Comparison of ENCODE assay signal across 21 cellular contexts in genomic region chr1:220687809-220688208, GRCh38. TPM values are rescaled to one million over a fixed set of nuclear protein-coding genes. Genes with fewer than 3 reads are reported as not detected.
DNase-seq lines count a peak whose midpoint lies in the region; ATAC-seq, FAIRE-seq and TF ChIP-seq lines count a peak whose summit lies in the region.
"Had no signal": no experiment of that assay in that cellular context is flagged by ENCODE, and none has a peak within 500 bp of the region (broad histone marks: within the 10 kb centered on the region; RNA-seq: fewer than 3 reads in every experiment).

No MANE protein-coding gene starts in this region.

- TF ChIP-seq RAD21 in SK-N-SH (IDR thresholded peaks at IDR 0.05; ENCODE audit: low read length) (no peak), K562 (CRISPR knock-in tag; conservative IDR thresholded peaks at IDR 0.05 in 1 of 2, IDR thresholded peaks at IDR 0.05 in 1 of 2) (no peak)

- TF ChIP-seq EP300 in SK-N-SH (IDR thresholded peaks at IDR 0.05; ENCODE audit: borderline replicate concordance in 1 of 2, low read depth in 1 of 2, low read length in 1 of 2) (no peak), K562 (IDR thresholded peaks at IDR 0.05; ENCODE audit: low read length) (no peak)

- POLR2A ChIA-PET in SK-N-SH (lab: Yijun Ruan, JAX) (no interaction called here), K562 (lab: Yijun Ruan, JAX) (no interaction called here)

- intact Hi-C loops in K562 (cut with micrococcal nuclease) = no loop called here

- H4K20me1 ChIP-seq in SK-N-SH (ENCODE audit: insufficient read depth) = no peaks in the 10 kb centered on the region
- no peaks in the 10 kb centered on the region for H4K20me1 ChIP-seq in K562 (replicated peaks; ENCODE audit: control insufficient read depth, insufficient read depth, low read length)
- H4K20me1 ChIP-seq: BLaER1 had no signal

- no peak for ATAC-seq in SK-N-SH treated with all-trans-retinoic acid at 6 μM for 48 hours
- peak; percentile 84 for ATAC-seq in K562
- ATAC-seq: CD8-positive, alpha-beta T cell; GM12878 had no signal

- H3K4me2 ChIP-seq in SK-N-SH (no peak overlapping the region), K562 (ENCODE audit: insufficient read depth, low read length) (no peak overlapping the region)
- H3K4me2 ChIP-seq: BLaER1 had no signal

- DNase-seq in SK-N-SH (no peak), K562 (ENCODE audit: extremely low read depth in 1 of 4, low spot score in 3 of 4) (peak in 1 of 4 experiments; percentile 40), D721Med (ENCODE audit: insufficient read length, low spot score) (no peak), substantia nigra (lab: John Stamatoyannopoulos, UW) (no peak)
- DNase-seq: Caco-2; CD4-positive, CD25-positive, alpha-beta regulatory T cell; CD8-positive, alpha-beta T cell; DMS 273 treated with DMSO at 0.1 percent for 48 hours; DMS79; EL; GDM1; GOT3; H7; HCEC 1CT had no signal

- H3K9me3 ChIP-seq in SK-N-SH (no peaks in the 10 kb centered on the region), K562 (replicated peaks; ENCODE audit: control insufficient read depth, insufficient read depth, low read depth, low read length) (no peaks in the 10 kb centered on the region)
- H3K9me3 ChIP-seq: Caco-2 had no signal

- no peak overlapping the region for H3K9ac ChIP-seq in SK-N-SH
- H3K9ac ChIP-seq in K562 (ENCODE audit: insufficient read depth in 1 of 2, low read depth in 2 of 2, low read length in 2 of 2) = no peak overlapping the region
- H3K9ac ChIP-seq in rectal smooth muscle tissue (ENCODE audit: low read length) = peak overlapping the region; percentile 6
- H3K9ac ChIP-seq: BLaER1 had no signal

- no peak for TF ChIP-seq POLR2A in K562 (conservative IDR thresholded peaks at IDR 0.05)

- H3K4me1 ChIP-seq in SK-N-SH (ENCODE audit: control insufficient read depth in 1 of 2, insufficient read depth in 2 of 2, low read depth in 1 of 2, low read length in 1 of 2) (peaks cover 0 to 8% of the 10 kb centered on the region in 2 experiments; a peak in 1 of 4 replicates), K562 (replicated peaks in 1 of 2; ENCODE audit: control insufficient read depth in 2 of 2, insufficient read depth in 2 of 2, low read length in 2 of 2) (peaks cover 0 to 7% of the 10 kb centered on the region in 2 experiments; a peak in 1 of 5 replicates), rectal smooth muscle tissue (ENCODE audit: control insufficient read depth, insufficient read depth, low read length) (peaks cover 3% of the 10 kb centered on the region)

- H3F3A ChIP-seq in SK-N-SH (replicated peaks; ENCODE audit: insufficient read depth) = no peaks in the 10 kb centered on the region

- H3K9me1 ChIP-seq in K562 (ENCODE audit: control insufficient read depth, insufficient read depth, low read length) = no peaks in the 10 kb centered on the region

- in situ Hi-C loops in K562 (cut with MboI) = no loop called here

- CTCF ChIA-PET in SK-N-SH (lab: Yijun Ruan, JAX) = interaction anchor here (3.2 kb wide), 1 partner anchor 88 kb away, joined by 22 read pairs; no protein-coding TSS in a partner anchor
- CTCF ChIA-PET in K562 (lab: Yijun Ruan, JAX; ENCODE audit: low intra/inter-chr PET ratio) = no interaction called here

- H3K27me3 ChIP-seq in SK-N-SH (ENCODE audit: insufficient read depth) (no peaks in the 10 kb centered on the region), K562 (ENCODE audit: control insufficient read depth in 2 of 2, insufficient read depth in 2 of 2, low read length in 2 of 2) (peaks cover 4 to 16% of the 10 kb centered on the region in 2 experiments; a peak in 2 of 5 replicates), rectal smooth muscle tissue (ENCODE audit: control insufficient read depth, insufficient read depth, low read length) (no peaks in the 10 kb centered on the region)

- WGBS in SK-N-SH (ENCODE audit: low lambda C conversion rate) = 83% methylated on average over 5 of the region's 5 CpGs
- WGBS in K562 (ENCODE audit: insufficient coverage, low coverage, missing lambda C conversion rate) = 0% methylated on average over 5 of the region's 5 CpGs

- no peak for TF ChIP-seq CTCF in SK-N-SH (IDR thresholded peaks at IDR 0.05)
- no peak for TF ChIP-seq CTCF in K562 (IDR thresholded peaks at IDR 0.05 in 2 of 3, conservative IDR thresholded peaks at IDR 0.05 in 1 of 3; ENCODE audit: insufficient read depth in 2 of 3, low read depth in 1 of 3, low read length in 3 of 3)
- TF ChIP-seq CTCF in D721Med (IDR thresholded peaks at IDR 0.05; ENCODE audit: insufficient read depth, missing control alignments) = no peak

- H3K4me3 ChIP-seq in SK-N-SH (ENCODE audit: low read depth in 2 of 2, low read length in 1 of 2) = no peak overlapping the region
- no peak overlapping the region for H3K4me3 ChIP-seq in K562
- no peak overlapping the region for H3K4me3 ChIP-seq in rectal smooth muscle tissue (ENCODE audit: low read length)
- H3K4me3 ChIP-seq: BLaER1, GM12878 had no signal

- H3K27ac ChIP-seq in SK-N-SH (ENCODE audit: low read depth in 2 of 2, low read length in 1 of 2) (no peak overlapping the region), K562 (ENCODE audit: extremely low read depth, low read depth, low read length) (no peak overlapping the region), rectal smooth muscle tissue (ENCODE audit: low read depth, low read length) (no peak overlapping the region), substantia nigra (ENCODE audit: low read depth, low read length, poor library complexity, severe bottlenecking) (no peak overlapping the region)
- H3K27ac ChIP-seq: 22Rv1, BLaER1, C4-2B had no signal

- no TSS peak for BruUV-seq in K562 (replicated peaks; lab: Mats Ljungman, UMichigan)

- no peaks in the 10 kb centered on the region for H3K79me2 ChIP-seq in SK-N-SH (ENCODE audit: insufficient read depth)
- H3K79me2 ChIP-seq in K562 (ENCODE audit: control insufficient read depth, insufficient read depth, low read length) = no peaks in the 10 kb centered on the region

- H3K9me2 ChIP-seq in SK-N-SH = no peaks in the 10 kb centered on the region

- H3K36me3 ChIP-seq in SK-N-SH (replicated peaks in 1 of 2; ENCODE audit: control insufficient read depth in 1 of 2, insufficient read depth in 2 of 2, low read length in 1 of 2) (no peaks in the 10 kb centered on the region), K562 (ENCODE audit: control insufficient read depth, insufficient read depth, low read length) (no peaks in the 10 kb centered on the region), rectal smooth muscle tissue (ENCODE audit: control insufficient read depth, insufficient read depth, low read length) (no peaks in the 10 kb centered on the region)
- H3K36me3 ChIP-seq: BLaER1 had no signal

- FAIRE-seq in K562 (lab: Jason Lieb, UNC) (peak; percentile 58), D721Med (lab: Jason Lieb, UNC) (no peak)
- FAIRE-seq: A204.1, GM12878 had no signal

- H2AFZ ChIP-seq in SK-N-SH (ENCODE audit: low read depth) (0 out of 2 replicates have a peak overlapping the region, but pooled peaks have one; percentile 1), K562 (ENCODE audit: low read depth, low read length) (peak overlapping the region; percentile 45)

TF ChIP-seq in SK-N-SH, 30 proteins besides CTCF, POLR2A, EP300 and RAD21 (continues in another document):
- TF ChIP-seq FOXJ3 (CRISPR knock-in tag; IDR thresholded peaks at IDR 0.05) = no peak
- TF ChIP-seq RXRA (IDR thresholded peaks at IDR 0.05; ENCODE audit: borderline replicate concordance, low read depth) = no peak
- TF ChIP-seq JUND (IDR thresholded peaks at IDR 0.05) = no peak

TF ChIP-seq in K562, 482 proteins besides CTCF, POLR2A, EP300 and RAD21 (continues in another document):
- TF ChIP-seq POLR3G (IDR thresholded peaks at IDR 0.05; ENCODE audit: extremely low read depth, insufficient read length, insufficient replicate concordance) (no peak), ZNF785 (CRISPR knock-in tag; IDR thresholded peaks at IDR 0.05) (no peak), ILK (tag; IDR thresholded peaks at IDR 0.05; ENCODE audit: borderline replicate concordance, low read depth) (no peak), DIDO1 (tag; IDR thresholded peaks at IDR 0.05; ENCODE audit: low read depth) (no peak), MTA1 (IDR thresholded peaks at IDR 0.05; ENCODE audit: borderline replicate concordance) (no peak), NEUROD1 (IDR thresholded peaks at IDR 0.05; ENCODE audit: borderline replicate concordance, low read depth, low read length, partially characterized antibody) (no peak)

RNA-seq across cellular contexts. Expression of gene C1orf115, which starts 2.4 kb away (rescaled TPM):
- polyA plus RNA-seq in SK-N-SH (2012; rRNA removed) (4.0 and 4.2 TPM in 2 replicates), K562 (2011; rRNA removed) (not detected in 2 replicates), K562 (2014; fragmentation: Illumina TruSeq; extraction: Trizol) (not detected in 2 replicates), K562 (2014; fragmentation: Nextera tagmentation; extraction: Ambion mirVana) (not detected), K562 (2014; rRNA removed) (not detected in 2 replicates)
- polyA plus RNA-seq in SK-N-SH (2012; cell fraction: cytosol; rRNA removed) = 3.8 and 4.9 TPM in 2 replicates
- polyA plus RNA-seq in SK-N-SH (2012; cell fraction: nucleus; rRNA removed) = 1.8 and 2.1 TPM in 2 replicates
- not detected in 2 replicates for total RNA-seq in K562 (2011; cell fraction: chromatin; rRNA removed; ENCODE audit: low replicate concordance)
- not detected in 2 replicates for total RNA-seq in K562 (2011; cell fraction: nucleolus; rRNA removed)
- not detected in 2 replicates for total RNA-seq in K562 (2011; cell fraction: nucleoplasm; rRNA removed)
- total RNA-seq in K562 (2014; rRNA removed) (not detected in 2 replicates), K562 (2014; rRNA removed; fragmentation: Illumina TruSeq; extraction: Trizol) (not detected in 2 replicates), K562 (2015; rRNA removed; fragmentation: Illumina TruSeq; extraction: Trizol) (not detected in 2 replicates), K562 (2021) (0.09 TPM in 1 of 2 replicates, not detected in the other)
- not detected in 2 replicates for polyA plus RNA-seq in K562 (2011; cell fraction: cytosol; rRNA removed)
- polyA plus RNA-seq in K562 (2011; cell fraction: nucleus; rRNA removed) = not detected in 2 replicates
- polyA plus RNA-seq in K562 (2012) = not detected in 2 replicates
- not detected in 2 replicates for polyA minus RNA-seq in K562 (2011; rRNA and poly(A)+ RNA removed)
- not detected in 2 replicates for polyA minus RNA-seq in K562 (2011; cell fraction: cytosol; rRNA and poly(A)+ RNA removed)
- not detected in 2 replicates for polyA minus RNA-seq in K562 (2011; cell fraction: nucleus; rRNA and poly(A)+ RNA removed)

Comparison
In these comparisons a context has a peak if more than half of its experiments do, and no peak if none do; other contexts are left out.
1. Of the 27 proteins assayed by ChIP-seq in both K562 and SK-N-SH: peak only in K562: CHD2; only in SK-N-SH: none; in both: none; in neither: 26.